In the genomic region with DNA sequence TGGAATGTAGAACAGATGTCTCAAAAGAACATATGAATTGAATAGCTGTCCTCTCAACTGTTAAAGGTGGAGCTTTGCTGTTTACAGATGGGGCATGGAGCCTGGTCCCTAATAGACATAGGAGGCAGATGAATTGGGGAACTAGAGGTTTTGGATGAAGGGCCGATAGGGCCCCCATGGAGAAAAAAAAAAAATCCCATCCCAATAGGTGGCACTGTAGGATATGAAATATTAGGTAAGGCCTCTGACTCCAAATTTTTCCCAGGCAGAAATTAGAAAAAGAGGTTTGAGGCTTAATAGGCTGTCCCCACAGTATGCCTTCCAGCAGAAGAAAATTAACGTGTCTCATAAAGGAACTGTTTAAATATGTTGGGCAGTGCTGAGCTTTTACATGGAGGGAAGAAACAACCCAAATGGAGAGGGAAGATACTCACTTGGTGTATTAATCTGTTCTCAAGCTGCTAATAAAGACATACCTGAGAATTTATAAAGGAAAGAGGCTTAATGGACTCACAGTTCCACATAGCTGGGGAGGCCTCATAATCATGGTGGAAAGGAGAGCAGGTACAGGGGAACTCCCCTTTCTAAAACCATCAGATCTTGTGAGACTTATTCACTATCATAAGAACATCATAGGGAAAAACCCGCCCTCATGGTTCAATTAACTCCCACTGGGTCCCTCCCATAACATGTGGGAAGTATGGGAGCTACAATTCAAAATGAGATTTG, we compare ENCODE assay signal across 11 cellular contexts. TPM values are rescaled to one million over a fixed set of nuclear protein-coding genes. Genes with fewer than 3 reads are reported as not detected.
DNase-seq lines count a peak whose midpoint lies in the region; ATAC-seq and TF ChIP-seq lines count a peak whose summit lies in the region.
"Had no signal": no experiment of that assay in that cellular context is flagged by ENCODE, and none has a peak within 500 bp of the region (broad histone marks: within the 10 kb centered on the region; RNA-seq: fewer than 3 reads in every experiment).

No MANE protein-coding gene starts in this region.

- H3K9me3 ChIP-seq in OCI-LY1 (ENCODE audit: low read length) (no peaks in the 10 kb centered on the region), testis (no peaks in the 10 kb centered on the region)
- H3K9me3 ChIP-seq: thoracic aorta had no signal

- no peaks in the 10 kb centered on the region for H3K79me2 ChIP-seq in OCI-LY1 (ENCODE audit: insufficient read depth, low read length)

- WGBS in testis, 2 donors = 73 to 78% methylated on average over 3 of the region's 3 CpGs

- in situ Hi-C loops in G401 (cut with HindIII; ENCODE audit: low sequenced_read_pairs) = no loop called here

- H3K36me3 ChIP-seq in GM06990 (ENCODE audit: control insufficient read depth, insufficient read depth, low read length) (no peaks in the 10 kb centered on the region), OCI-LY1 (ENCODE audit: insufficient read depth, low read length) (no peaks in the 10 kb centered on the region), testis (ENCODE audit: low read depth, missing control alignments) (no peaks in the 10 kb centered on the region)
- H3K36me3 ChIP-seq: thoracic aorta had no signal

- H3K4me2 ChIP-seq in OCI-LY1 (ENCODE audit: low read length) = no peak overlapping the region

- no peaks in the 10 kb centered on the region for H3K9me2 ChIP-seq in OCI-LY1 (ENCODE audit: low read depth, low read length)

- TF ChIP-seq CTCF in AG10803 (conservative IDR thresholded peaks at IDR 0.05; ENCODE audit: low read length) = peak; percentile 29
- TF ChIP-seq CTCF in GM06990 (IDR thresholded peaks at IDR 0.05; ENCODE audit: insufficient read depth, low read length, poor library complexity, severe bottlenecking) = peak; percentile 6
- peak; percentile 13; the same call in 1 of the 2 replicates for TF ChIP-seq CTCF in OCI-LY1 (IDR thresholded peaks at IDR 0.05; ENCODE audit: low read length)
- peak; percentile 41 for TF ChIP-seq CTCF in fibroblast of villous mesenchyme (IDR thresholded peaks at IDR 0.05; ENCODE audit: insufficient read depth, low read depth, low read length)
- TF ChIP-seq CTCF in testis (IDR thresholded peaks at IDR 0.05) = no peak

- H4K20me1 ChIP-seq in OCI-LY1 (ENCODE audit: insufficient read depth, low read length) = no peaks in the 10 kb centered on the region

- H3F3A ChIP-seq in OCI-LY1 (ENCODE audit: insufficient read depth, low read length) = no peaks in the 10 kb centered on the region

- H3K27ac ChIP-seq in OCI-LY1 (ENCODE audit: low read depth, low read length, poor library complexity, severe bottlenecking) = no peak overlapping the region
- no peak overlapping the region for H3K27ac ChIP-seq in testis
- H3K27ac ChIP-seq: thoracic aorta had no signal

- no peak overlapping the region for H2AFZ ChIP-seq in OCI-LY1 (ENCODE audit: low read length)

- H3K4me1 ChIP-seq in OCI-LY1 (ENCODE audit: insufficient read depth, low read length, severe bottlenecking) (no peaks in the 10 kb centered on the region), testis (no peaks in the 10 kb centered on the region)

- H3K27me3 ChIP-seq in GM06990 (replicated peaks; ENCODE audit: control insufficient read depth, insufficient read depth, low read length) = no peaks in the 10 kb centered on the region
- no peaks in the 10 kb centered on the region for H3K27me3 ChIP-seq in OCI-LY1 (ENCODE audit: insufficient read depth, low read length)
- H3K27me3 ChIP-seq in testis = no peaks in the 10 kb centered on the region

- H3K9ac ChIP-seq in OCI-LY1 (ENCODE audit: low read length) = no peak overlapping the region

- no peak overlapping the region for H3K4me3 ChIP-seq in AG10803 (ENCODE audit: low read length)
- no peak overlapping the region for H3K4me3 ChIP-seq in GM06990 (replicated peaks; ENCODE audit: low read depth, low read length)
- H3K4me3 ChIP-seq in OCI-LY1 (ENCODE audit: low read depth, low read length, poor library complexity, severe bottlenecking) = no peak overlapping the region
- H3K4me3 ChIP-seq in fibroblast of villous mesenchyme (ENCODE audit: low read depth, low read length) = no peak overlapping the region
- H3K4me3 ChIP-seq in testis = no peak overlapping the region
- H3K4me3 ChIP-seq: GM12878, thoracic aorta had no signal

- no peak for TF ChIP-seq POLR2A in testis (IDR thresholded peaks at IDR 0.05)

- DNase-seq in AG10803 (ENCODE audit: low read depth) (no peak), GM06990 (ENCODE audit: extremely low read depth, insufficient read length) (no peak), fibroblast of villous mesenchyme (ENCODE audit: low read depth) (peak; percentile 33), G401 (ENCODE audit: low spot score) (no peak), testis (no peak)
- DNase-seq: activated CD4-positive, alpha-beta T cell treated with anti-CD3 and anti-CD28 coated beads for 4 hours had no signal

- no peak for ATAC-seq in GM19455 (IDR thresholded peaks at IDR 0.05; ENCODE audit: unreplicated experiment)
- ATAC-seq in HG03025 (IDR thresholded peaks at IDR 0.05; ENCODE audit: low FRiP score, unreplicated experiment) = no peak
- ATAC-seq: GM12878 had no signal

- intact Hi-C loops in testis (cut with DNase I; ENCODE audit: low total_unique reads) = no loop called here

RNA-seq across cellular contexts. Expression of a gene that starts 30.1 kb away (rescaled TPM):
- total RNA-seq in fibroblast of villous mesenchyme (not detected in 2 replicates), testis (under 1 TPM in 1 of 2 donors, not detected in 1; 0.12 TPM)
- not detected in 2 replicates for total RNA-seq in G401 (2014; rRNA removed; shearing (Covaris generic))
- 0.54 TPM for polyA plus RNA-seq in testis (ENCODE audit: insufficient read depth, low read depth, low replicate concordance)
- total RNA-seq: thoracic aorta had no signal

Comparison
In these comparisons a context has a peak if more than half of its experiments do, and no peak if none do; other contexts are left out.
1. CTCF ChIP-seq: peak in AG10803 (single experiment), GM06990 (single experiment), OCI-LY1 (single experiment) and fibroblast of villous mesenchyme (single experiment); none in testis (0 of 3).